In genomic region chr3:21751891-21752290, GRCh38 we compare ENCODE assay signal across 19 cellular contexts. TPM values are rescaled to one million over a fixed set of nuclear protein-coding genes. Genes with fewer than 3 reads are reported as not detected.
DNase-seq lines count a peak whose midpoint lies in the region; ATAC-seq and TF ChIP-seq lines count a peak whose summit lies in the region.
"Had no signal": no experiment of that assay in that cellular context is flagged by ENCODE, and none has a peak within 500 bp of the region (broad histone marks: within the 10 kb centered on the region; RNA-seq: fewer than 3 reads in every experiment).

No MANE protein-coding gene starts in this region.

- peaks cover 2% of the 10 kb centered on the region for H3K27me3 Mint-ChIP-seq in GM23338 (ENCODE audit: insufficient read depth, low read depth, poor library complexity)
- H3K27me3 Mint-ChIP-seq: CD4-positive, alpha-beta memory T cell; stimulated activated memory B cell treated with anti-CD40 and anti-IgM and Interleukin-4, amounts not matched to agents 10 μg/mL and 1 μg/mL and 100 μg/mL, for 72 hours had no signal

- H3K27me3 ChIP-seq in GM23338 (ENCODE audit: insufficient read depth) = peaks cover 11% of the 10 kb centered on the region; the same call in 1 of the 2 replicates
- H3K27me3 ChIP-seq in WERI-Rb-1 (ENCODE audit: insufficient read depth, low read depth, severe bottlenecking) = no peaks in the 10 kb centered on the region
- peaks cover 0 to 4% (median 0%) of the 10 kb centered on the region in 3 donors for H3K27me3 ChIP-seq in gastrocnemius medialis
- H3K27me3 ChIP-seq in Karpas-422 (ENCODE audit: low read length) = no peaks in the 10 kb centered on the region
- H3K27me3 ChIP-seq: upper lobe of left lung had no signal

- no peak overlapping the region for H3K27ac Mint-ChIP-seq in GM23338
- H3K27ac Mint-ChIP-seq: activated B cell treated with CpG ODN at 0.5 μM for 24 hours; activated naive CD8-positive, alpha-beta T cell treated with anti-CD3 and anti-CD28 coated beads, Interleukin-2, amount 10 ng/mL, durations not matched to agents 7 days and 5 days; activated T-cell treated with anti-CD3 and anti-CD28 coated beads, Interleukin-2, amount 50 U/mL, for 72 hours; CD4-positive, alpha-beta memory T cell; stimulated activated memory B cell treated with anti-CD40 and anti-IgM and Interleukin-4, amounts not matched to agents 10 μg/mL and 1 μg/mL and 100 μg/mL, for 72 hours had no signal

- H3K4me2 ChIP-seq in GM23338 (peak overlapping the region; percentile 96), Karpas-422 (ENCODE audit: low read depth, low read length, poor library complexity, severe bottlenecking) (no peak overlapping the region)

- no peak overlapping the region for H3K9ac ChIP-seq in Karpas-422 (ENCODE audit: low read length)

- in situ Hi-C loops in gastrocnemius medialis (cut with MboI; ENCODE audit: low sequenced_read_pairs in 4 of 4) = loop anchor here in 3 of 4 donors (10.0 kb wide), 1 partner anchor 143 kb away; no protein-coding TSS in a partner anchor
- in situ Hi-C loops in ACHN (cut with HindIII; ENCODE audit: low pct_ligation_motif_present, low pct_unique_long_range_greater_than_20kb, low sequenced_read_pairs) = no loop called here

- H3K36me3 ChIP-seq in GM23338 (ENCODE audit: insufficient read depth) (no peaks in the 10 kb centered on the region), WERI-Rb-1 (no peaks in the 10 kb centered on the region), gastrocnemius medialis (no peaks in the 10 kb centered on the region), Karpas-422 (ENCODE audit: insufficient read depth, low read length) (no peaks in the 10 kb centered on the region)
- H3K36me3 ChIP-seq: upper lobe of left lung had no signal

- H3K9me3 ChIP-seq in WERI-Rb-1 (ENCODE audit: severe bottlenecking) (no peaks in the 10 kb centered on the region), gastrocnemius medialis (no peaks in the 10 kb centered on the region), Karpas-422 (ENCODE audit: low read length) (no peaks in the 10 kb centered on the region)
- H3K9me3 ChIP-seq: upper lobe of left lung had no signal

- H4K20me1 ChIP-seq in GM23338 (replicated peaks; ENCODE audit: insufficient read depth) = no peaks in the 10 kb centered on the region
- no peaks in the 10 kb centered on the region for H4K20me1 ChIP-seq in Karpas-422 (ENCODE audit: insufficient read depth, low read depth, low read length)

- no peaks in the 10 kb centered on the region for H3K9me3 Mint-ChIP-seq in GM23338
- H3K9me3 Mint-ChIP-seq: activated B cell treated with CpG ODN at 0.5 μM for 24 hours; activated naive CD8-positive, alpha-beta T cell treated with anti-CD3 and anti-CD28 coated beads, Interleukin-2, amount 10 ng/mL, durations not matched to agents 7 days and 5 days had no signal

- 0 out of 2 replicates have a peak, but pooled peaks cover 5% of the 10 kb centered on the region for H3K79me2 ChIP-seq in GM23338 (replicated peaks; ENCODE audit: insufficient read depth)
- H3K79me2 ChIP-seq in Karpas-422 (ENCODE audit: low read length) = no peaks in the 10 kb centered on the region

- intact Hi-C loops in gastrocnemius medialis (cut with DNase I; ENCODE audit: low total_unique reads) = loop anchor here (1.0 to 10.0 kb wide), 2 partner anchors 107 to 142 kb away; no protein-coding TSS in a partner anchor

- peaks cover 24% of the 10 kb centered on the region for H3K4me1 Mint-ChIP-seq in GM23338
- H3K4me1 Mint-ChIP-seq: activated B cell treated with CpG ODN at 0.5 μM for 24 hours; activated naive CD8-positive, alpha-beta T cell treated with anti-CD3 and anti-CD28 coated beads, Interleukin-2, amount 10 ng/mL, durations not matched to agents 7 days and 5 days; stimulated activated memory B cell treated with anti-CD40 and anti-IgM and Interleukin-4, amounts not matched to agents 10 μg/mL and 1 μg/mL and 100 μg/mL, for 72 hours had no signal

- no peak for TF ChIP-seq CTCF in GM23338 (conservative IDR thresholded peaks at IDR 0.05; ENCODE audit: low read depth in 2 of 2)
- no peak for TF ChIP-seq CTCF in WERI-Rb-1 (IDR thresholded peaks at IDR 0.05; ENCODE audit: low read depth, low read length)
- no peak for TF ChIP-seq CTCF in foreskin fibroblast (IDR thresholded peaks at IDR 0.05; ENCODE audit: low read depth, low read length)
- no peak for TF ChIP-seq CTCF in gastrocnemius medialis (IDR thresholded peaks at IDR 0.05 in 4 of 5, conservative IDR thresholded peaks at IDR 0.05 in 1 of 5)

- peak overlapping the region; percentile 90 for H3K4me3 Mint-ChIP-seq in GM23338
- H3K4me3 Mint-ChIP-seq: activated B cell treated with CpG ODN at 0.5 μM for 24 hours; activated naive CD8-positive, alpha-beta T cell treated with anti-CD3 and anti-CD28 coated beads, Interleukin-2, amount 10 ng/mL, durations not matched to agents 7 days and 5 days; activated T-cell treated with anti-CD3 and anti-CD28 coated beads, Interleukin-2, amount 50 U/mL, for 72 hours; CD4-positive, alpha-beta memory T cell; stimulated activated memory B cell treated with anti-CD40 and anti-IgM and Interleukin-4, amounts not matched to agents 10 μg/mL and 1 μg/mL and 100 μg/mL, for 72 hours had no signal

- H3K9me2 ChIP-seq in GM23338 (ENCODE audit: insufficient read depth) (no peaks in the 10 kb centered on the region), Karpas-422 (replicated peaks; ENCODE audit: insufficient read depth, low read length) (no peaks in the 10 kb centered on the region)

- H3K4me1 ChIP-seq in GM23338 (ENCODE audit: insufficient read depth) = peaks cover 17% of the 10 kb centered on the region
- H3K4me1 ChIP-seq in gastrocnemius medialis = peaks cover 5 to 12% of the 10 kb centered on the region in 2 donors
- no peaks in the 10 kb centered on the region for H3K4me1 ChIP-seq in Karpas-422 (ENCODE audit: low read length)

- ATAC-seq in GM23338 (no peak), gastrocnemius medialis (no peak), HG02970 (IDR thresholded peaks at IDR 0.05; ENCODE audit: low FRiP score, unreplicated experiment) (no peak)
- ATAC-seq: activated T-cell treated with anti-CD3 and anti-CD28 coated beads, Interleukin-2, amount 50 U/mL, for 72 hours; K562; stimulated activated memory B cell treated with anti-CD40 and anti-IgM and Interleukin-4, amounts not matched to agents 10 μg/mL and 1 μg/mL and 100 μg/mL, for 72 hours had no signal

- peak overlapping the region; percentile 82 for H3K4me3 ChIP-seq in GM23338
- H3K4me3 ChIP-seq in WERI-Rb-1 (ENCODE audit: low read depth, low read length) = peak overlapping the region; percentile 45; the same call in 1 of the 2 replicates
- H3K4me3 ChIP-seq in foreskin fibroblast (ENCODE audit: low read depth in 1 of 2, low read length in 2 of 2) = peak overlapping the region in 1 of 2 donors; percentile 82
- H3K4me3 ChIP-seq in gastrocnemius medialis = peak overlapping the region in 2 of 4 donors; percentile 55 to 62
- no peak overlapping the region for H3K4me3 ChIP-seq in Karpas-422 (ENCODE audit: low read length)
- H3K4me3 ChIP-seq: K562 had no signal

- DNase-seq in GM23338 (ENCODE audit: low spot score) (no peak), WERI-Rb-1 (no peak), foreskin fibroblast (peak; percentile 37 to 69), gastrocnemius medialis (no peak), Karpas-422 (no peak), ACHN (no peak), NCI-H1048 (lab: John Stamatoyannopoulos, UW) (no peak)
- DNase-seq: activated B cell treated with CpG ODN at 0.5 μM for 24 hours; activated naive CD8-positive, alpha-beta T cell treated with anti-CD3 and anti-CD28 coated beads, Interleukin-2, amount 10 ng/mL, durations not matched to agents 7 days and 5 days; activated T-cell treated with anti-CD3 and anti-CD28 coated beads, Interleukin-2, amount 50 U/mL, for 72 hours; CD4-positive, alpha-beta memory T cell; NCI-H1092 treated with DMSO at 0.1 percent for 48 hours; SIG-M5; T-helper 2 cell; upper lobe of left lung had no signal

- TF ChIP-seq POLR2A in gastrocnemius medialis (IDR thresholded peaks at IDR 0.05) = no peak

- H2AFZ ChIP-seq in GM23338 (no peak overlapping the region; the same call in 1 of the 2 replicates), Karpas-422 (ENCODE audit: low read length) (no peak overlapping the region)

- H3F3A ChIP-seq in GM23338 (replicated peaks; ENCODE audit: low read depth) = no peaks in the 10 kb centered on the region

- no peak overlapping the region for H3K27ac ChIP-seq in GM23338 (ENCODE audit: low read depth)
- H3K27ac ChIP-seq in WERI-Rb-1 = no peak overlapping the region
- peak overlapping the region; percentile 30 to 75 (median 64) for H3K27ac ChIP-seq in gastrocnemius medialis
- H3K27ac ChIP-seq in Karpas-422 (ENCODE audit: low read length) = no peak overlapping the region
- H3K27ac ChIP-seq: upper lobe of left lung had no signal

- H3K36me3 Mint-ChIP-seq in GM23338 (ENCODE audit: low read depth) = no peaks in the 10 kb centered on the region
- H3K36me3 Mint-ChIP-seq: activated naive CD8-positive, alpha-beta T cell treated with anti-CD3 and anti-CD28 coated beads, Interleukin-2, amount 10 ng/mL, durations not matched to agents 7 days and 5 days; CD4-positive, alpha-beta memory T cell; stimulated activated memory B cell treated with anti-CD40 and anti-IgM and Interleukin-4, amounts not matched to agents 10 μg/mL and 1 μg/mL and 100 μg/mL, for 72 hours had no signal

TF ChIP-seq in GM23338, 12 proteins besides CTCF, POLR2A, EP300 and RAD21 (continues in another document):
- no peak for TF ChIP-seq EZH2 (IDR thresholded peaks at IDR 0.05; ENCODE audit: low read depth, unreplicated experiment)
- no peak for TF ChIP-seq ETS1 (IDR thresholded peaks at IDR 0.05)
- no peak for TF ChIP-seq EZH2phosphoT487 (IDR thresholded peaks at IDR 0.05; ENCODE audit: unreplicated experiment)
- TF ChIP-seq CREB1 (CRISPR knock-in tag; IDR thresholded peaks at IDR 0.05; ENCODE audit: low read depth) = no peak
- no peak for TF ChIP-seq JUNB (IDR thresholded peaks at IDR 0.05; ENCODE audit: unreplicated experiment)
- no peak for TF ChIP-seq ZNF331 (CRISPR knock-in tag; IDR thresholded peaks at IDR 0.05; ENCODE audit: low read depth)
- TF ChIP-seq STAT1 (IDR thresholded peaks at IDR 0.05; ENCODE audit: unreplicated experiment) = no peak
- TF ChIP-seq POLR2AphosphoS5 (IDR thresholded peaks at IDR 0.05; ENCODE audit: low read depth) = no peak

RNA-seq across cellular contexts. Expression of gene ZNF385D, which starts 0.9 kb away (rescaled TPM):
- 2.4 and 2.7 TPM in 2 replicates for total RNA-seq in GM23338 (2014; rRNA removed; shearing (Covaris generic))
- 9.7 and 12.3 TPM in 2 replicates for polyA plus RNA-seq in GM23338 (2016; fragmentation: Nextera tagmentation; extraction: Ambion mirVana)
- 1 to 10 TPM in 2 of 4 donors, under 1 TPM in 2; 0.41 to 5.0 (median 1.6) TPM for total RNA-seq in gastrocnemius medialis
- total RNA-seq in Karpas-422 (2014; rRNA removed; shearing (Covaris generic); ENCODE audit: low replicate concordance) = not detected in 2 replicates
- total RNA-seq: activated B cell treated with CpG ODN at 0.5 μM for 24 hours; activated naive CD8-positive, alpha-beta T cell treated with anti-CD3 and anti-CD28 coated beads, Interleukin-2, amount 10 ng/mL, durations not matched to agents 7 days and 5 days; activated T-cell treated with anti-CD3 and anti-CD28 coated beads, Interleukin-2, amount 50 U/mL, for 72 hours; CD4-positive, alpha-beta memory T cell; kidney epithelial cell had no signal
- polyA plus RNA-seq: CD4-positive, alpha-beta memory T cell had no signal

Comparison
In these comparisons a context has a peak if more than half of its experiments do, and no peak if none do; other contexts are left out.
1. DNase-seq: peak in foreskin fibroblast (2 of 2); none in GM23338 (single experiment), WERI-Rb-1 (single experiment), gastrocnemius medialis (0 of 2), Karpas-422 (single experiment), ACHN (single experiment) and NCI-H1048 (single experiment).
2. H3K27ac ChIP-seq: peak in gastrocnemius medialis (4 of 4); none in GM23338 (single experiment), WERI-Rb-1 (single experiment) and Karpas-422 (single experiment).